In the genomic region with DNA sequence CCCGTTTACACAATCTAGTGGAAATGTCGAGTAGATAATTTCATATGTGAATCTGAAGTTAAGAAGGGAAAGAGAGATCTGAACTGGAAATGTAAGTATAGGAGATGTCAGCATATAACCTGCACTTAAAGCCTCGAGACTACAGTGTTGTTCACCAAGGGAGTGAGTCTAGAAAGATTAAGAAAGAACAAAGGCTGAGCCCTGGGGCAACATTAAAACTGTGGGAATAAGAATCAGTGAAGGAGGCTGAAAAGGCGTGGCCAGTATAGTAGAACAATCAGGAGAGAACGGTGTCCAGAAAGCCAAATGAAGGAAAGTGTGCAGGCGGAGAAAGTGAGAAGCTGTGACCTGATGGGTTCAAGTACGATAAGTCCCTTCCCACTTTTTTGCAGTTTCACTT, we compare ENCODE assay signal across 19 cellular contexts.
"Had no signal": no experiment of that assay in that cellular context is flagged by ENCODE, and none has a peak within 500 bp of the region (broad histone marks: within the 10 kb centered on the region; RNA-seq: fewer than 3 reads in every experiment).

No MANE protein-coding gene starts in this region.

- H3K4me3 ChIP-seq: MG63 had no signal

- DNase-seq: KBM-7, MG63, NCI-H1048, NCI-H1105, NCI-H1417 treated with DMSO at 0.1 percent for 48 hours, NCI-H146, NCI-H1694 treated with DMSO at 0.1 percent for 48 hours, NCI-H1930, NCI-H2081, NCI-H2107, NCI-H2227 treated with DMSO at 0.1 percent for 48 hours, NCI-H524, NCI-H526 treated with DMSO at 0.1 percent for 48 hours, NCI-H774, RPMI8226, SHP77, SK-N-SH, SW 1271 had no signal

- FAIRE-seq: RCC 7860 had no signal

- H3K9me3 ChIP-seq: MG63, SK-N-SH had no signal

- H3K27me3 ChIP-seq: MG63 had no signal

- H3K36me3 ChIP-seq: MG63 had no signal
